ENCODE assay signal across 8 cellular contexts in genomic region chr12:6662906-6663742, GRCh38. TPM values are rescaled to one million over a fixed set of nuclear protein-coding genes. Genes with fewer than 3 reads are reported as not detected.
DNase-seq lines count a peak whose midpoint lies in the region; ATAC-seq and TF ChIP-seq lines count a peak whose summit lies in the region.

TSS of gene ING4 (minus strand) at chr12:6663119. CDS start at chr12:6663101, 18 bp downstream.

- H3K27ac ChIP-seq in colonic mucosa (peak within 1 kb of the TSS; percentile 45), layer of hippocampus (ENCODE audit: low read depth, low read length) (peak within 1 kb of the TSS; percentile 88)

- peaks cover 21% of the 10 kb centered on the region for H3K4me1 Mint-ChIP-seq in activated CD4-positive, alpha-beta T cell treated with anti-CD3 and anti-CD28 coated beads, Interleukin-2, amount 10 ng/mL, durations not matched to agents 24 days and 14 days

- peak within 1 kb of the TSS; percentile 98 for H3K4me3 Mint-ChIP-seq in activated CD4-positive, alpha-beta T cell treated with anti-CD3 and anti-CD28 coated beads, Interleukin-2, amount 10 ng/mL, durations not matched to agents 24 days and 14 days

- peak within 1 kb of the TSS; percentile 96 for H3K27ac Mint-ChIP-seq in activated CD4-positive, alpha-beta T cell treated with anti-CD3 and anti-CD28 coated beads, Interleukin-2, amount 10 ng/mL, durations not matched to agents 24 days and 14 days

- peaks cover 4% of the 10 kb centered on the region for H3K9me3 Mint-ChIP-seq in activated CD4-positive, alpha-beta T cell treated with anti-CD3 and anti-CD28 coated beads, Interleukin-2, amount 10 ng/mL, durations not matched to agents 24 days and 14 days

- H3K9ac ChIP-seq in colonic mucosa (ENCODE audit: low read depth in 2 of 2, low read length in 2 of 2), result peak within 1 kb of the TSS; percentile 28 to 83

- H3K36me3 ChIP-seq in BJ (ENCODE audit: control insufficient read depth, insufficient read depth, low read length), result peaks cover 10% of the 10 kb centered on the region
- peaks cover 12% of the 10 kb centered on the region for H3K36me3 ChIP-seq in colonic mucosa

- peaks cover 34% of the 10 kb centered on the region for H3K36me3 Mint-ChIP-seq in activated CD4-positive, alpha-beta T cell treated with anti-CD3 and anti-CD28 coated beads, Interleukin-2, amount 10 ng/mL, durations not matched to agents 24 days and 14 days (ENCODE audit: low read depth)

- H3K4me1 ChIP-seq in colonic mucosa, result no peaks in the 10 kb centered on the region

- intact Hi-C loops in activated CD4-positive, alpha-beta T cell treated with anti-CD3 and anti-CD28 coated beads, Interleukin-2, amount 10 ng/mL, durations not matched to agents 24 days and 14 days (cut with micrococcal nuclease), result loop anchor here (1.0 to 5.0 kb wide), 9 partner anchors 26 to 524 kb away; partner anchors contain the start of genes CHD4, COPS7A, LPAR5 and MRPL51
- intact Hi-C loops in colonic mucosa (cut with DNase I), result loop anchor here (5.0 kb wide), 1 partner anchor 59 kb away; the partner anchor contains the start of gene COPS7A

- peak; percentile 98 for ATAC-seq in GM19324 (IDR thresholded peaks at IDR 0.05; ENCODE audit: low FRiP score, unreplicated experiment)
- ATAC-seq in HG03469 (IDR thresholded peaks at IDR 0.05; ENCODE audit: unreplicated experiment), result peak; percentile 73

- peak within 1 kb of the TSS; percentile 75 for H3K4me3 ChIP-seq in BJ (ENCODE audit: low read depth, low read length)
- peak within 1 kb of the TSS; percentile 69 for H3K4me3 ChIP-seq in colonic mucosa

- CTCF ChIA-PET in BJ (lab: Yijun Ruan, JAX), result interaction anchor here (1.1 to 2.1 kb wide), 4 partner anchors 21 to 99 kb away, joined by 3 to 6 read pairs (median 4); no protein-coding TSS in a partner anchor

- H3K27me3 ChIP-seq in BJ (ENCODE audit: control insufficient read depth, insufficient read depth, low read length), result no peaks in the 10 kb centered on the region
- H3K27me3 ChIP-seq in colonic mucosa, result no peaks in the 10 kb centered on the region
- no peaks in the 10 kb centered on the region for H3K27me3 ChIP-seq in layer of hippocampus (ENCODE audit: control insufficient read depth, insufficient read depth, low read length)

- no peaks in the 10 kb centered on the region for H3K9me3 ChIP-seq in colonic mucosa

- TF ChIP-seq CTCF in BJ (IDR thresholded peaks at IDR 0.05; ENCODE audit: insufficient read depth, low read depth, low read length) (no peak), colonic mucosa (IDR thresholded peaks at IDR 0.05) (no peak)

- POLR2A ChIA-PET in BJ (lab: Charles Lee), result no interaction called here

- DNase-seq in BJ (ENCODE audit: low read depth) (peak; percentile 98), NCI-H526 treated with DMSO at 0.1 percent for 48 hours (lab: John Stamatoyannopoulos, UW) (peak; percentile 98), colonic mucosa (peak; percentile 97)
- DNase-seq in activated CD4-positive, alpha-beta T cell treated with anti-CD3 and anti-CD28 coated beads, Interleukin-2, amount 10 ng/mL, durations not matched to agents 24 days and 14 days, result peak; percentile 99
- DNase-seq in stimulated activated CD4-positive, alpha-beta T cell treated with anti-CD3 and anti-CD28 coated beads, Interleukin-1b, Interleukin-23, amount 100 ng/mL, for 4 hours (ENCODE audit: low read depth in 2 of 2), result peak; percentile 85 to 89

- peaks cover 2% of the 10 kb centered on the region for H3K27me3 Mint-ChIP-seq in activated CD4-positive, alpha-beta T cell treated with anti-CD3 and anti-CD28 coated beads, Interleukin-2, amount 10 ng/mL, durations not matched to agents 24 days and 14 days

RNA-seq across cellular contexts. Expression of gene ING4, which starts in this region (rescaled TPM):
- 43.0 and 61.0 TPM in 2 replicates for polyA plus RNA-seq in BJ (2011; rRNA removed)
- polyA minus RNA-seq in BJ (2011; rRNA and poly(A)+ RNA removed), result 12.9 and 13.7 TPM in 2 replicates
- 13.7 and 15.8 TPM in 2 replicates for total RNA-seq in activated CD4-positive, alpha-beta T cell treated with anti-CD3 and anti-CD28 coated beads, Interleukin-2, amount 10 ng/mL, durations not matched to agents 24 days and 14 days
- total RNA-seq in colonic mucosa, result 10 to 100 TPM; 20.0 to 33.8 TPM

Comparison
In these comparisons a context has a peak if more than half of its experiments do, and no peak if none do; other contexts are left out.
1. Peak in every context shown above with its lines: DNase-seq, ATAC-seq, H3K4me3 ChIP-seq and H3K27ac ChIP-seq.